Comparison of ENCODE assay signal across 9 cellular contexts in the genomic region with DNA sequence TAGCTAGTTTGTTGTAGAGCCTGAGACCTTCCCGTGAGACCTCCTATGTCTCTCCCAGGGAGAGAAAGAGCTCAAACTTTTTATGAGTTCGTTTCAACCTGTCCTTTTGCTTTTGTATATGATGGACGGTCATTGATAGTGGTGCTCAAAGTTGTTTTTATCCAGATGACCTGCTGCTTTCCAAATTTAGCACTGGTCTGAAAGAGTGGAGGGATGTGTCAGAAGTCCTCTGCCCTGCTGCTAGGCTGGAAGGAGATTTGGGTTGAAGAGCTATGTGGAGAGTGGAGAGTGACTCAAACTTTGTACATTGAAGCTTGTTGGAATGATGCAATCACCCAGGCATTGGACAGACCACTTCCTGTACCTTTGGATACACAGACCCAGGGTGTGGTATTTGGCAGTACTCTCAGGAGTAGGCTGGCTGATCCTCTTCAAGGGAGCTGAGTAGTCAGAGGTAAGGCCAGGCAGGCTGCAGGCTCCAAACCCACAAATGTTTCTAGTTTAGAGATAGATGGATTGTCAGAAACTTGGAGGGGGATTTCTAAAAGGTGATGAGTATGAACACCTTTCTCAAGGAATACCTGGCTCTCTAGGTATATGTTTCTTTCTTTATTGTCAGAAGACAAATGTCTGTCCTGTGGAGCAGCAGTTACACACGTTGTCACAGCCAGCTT. TPM values are rescaled to one million over a fixed set of nuclear protein-coding genes. Genes with fewer than 3 reads are reported as not detected.
DNase-seq lines count a peak whose midpoint lies in the region; ATAC-seq, FAIRE-seq and TF ChIP-seq lines count a peak whose summit lies in the region.
"Had no signal": no experiment of that assay in that cellular context is flagged by ENCODE, and none has a peak within 500 bp of the region (broad histone marks: within the 10 kb centered on the region; RNA-seq: fewer than 3 reads in every experiment).

No MANE protein-coding gene starts in this region.

- peak overlapping the region; percentile 93 for H3K27ac Mint-ChIP-seq in astrocyte (ENCODE audit: unreplicated experiment)
- H3K27ac Mint-ChIP-seq in osteocyte (ENCODE audit: unreplicated experiment): no peak overlapping the region

- H3K4me1 ChIP-seq in astrocyte (ENCODE audit: insufficient read depth, low read length) (peaks cover 12% of the 10 kb centered on the region), mucosa of descending colon (ENCODE audit: low read depth) (peaks cover 17% of the 10 kb centered on the region)

- intact Hi-C loops in mucosa of descending colon (cut with DNase I, micrococcal nuclease): no loop called here

- peak overlapping the region; percentile 78 for H3K4me2 ChIP-seq in astrocyte (ENCODE audit: low read length)

- peak; percentile 12 for DNase-seq in CMK (ENCODE audit: low read depth)
- peak; percentile 100 for DNase-seq in M059J (ENCODE audit: low read depth)
- peak; percentile 99 for DNase-seq in astrocyte (ENCODE audit: low read depth)
- DNase-seq in mucosa of descending colon: peak in 1 of 3 donors; percentile 78
- no peak for DNase-seq in activated CD8-positive, alpha-beta memory T cell treated with anti-CD3 and anti-CD28 coated beads, Interleukin-2, amount 50 U/mL, for 4 hours
- DNase-seq in osteocyte (ENCODE audit: extremely low spot score, unreplicated experiment): no peak
- no peak for DNase-seq in hypothalamus (lab: John Stamatoyannopoulos, UW)

- ATAC-seq in mucosa of descending colon (peak; percentile 96), GM18511 (IDR thresholded peaks at IDR 0.05; ENCODE audit: unreplicated experiment) (no peak)

- H3K4me1 Mint-ChIP-seq in astrocyte (ENCODE audit: low read depth, unreplicated experiment) (peaks cover 15% of the 10 kb centered on the region), osteocyte (ENCODE audit: unreplicated experiment) (peaks cover 8% of the 10 kb centered on the region)

- no peaks in the 10 kb centered on the region for H3K36me3 ChIP-seq in astrocyte (ENCODE audit: insufficient read depth, low read length)
- no peaks in the 10 kb centered on the region for H3K36me3 ChIP-seq in mucosa of descending colon (ENCODE audit: low read depth)

- H3K27me3 Mint-ChIP-seq in astrocyte (ENCODE audit: low read depth, unreplicated experiment) (no peaks in the 10 kb centered on the region), osteocyte (ENCODE audit: unreplicated experiment) (no peaks in the 10 kb centered on the region)

- H3K79me2 ChIP-seq in astrocyte (ENCODE audit: insufficient read depth, low read length): no peaks in the 10 kb centered on the region

- FAIRE-seq in astrocyte (lab: Jason Lieb, UNC): peak; percentile 98
- FAIRE-seq: H1 had no signal

- no peaks in the 10 kb centered on the region for H3K9me3 Mint-ChIP-seq in astrocyte (ENCODE audit: unreplicated experiment)
- no peaks in the 10 kb centered on the region for H3K9me3 Mint-ChIP-seq in osteocyte (ENCODE audit: unreplicated experiment)

- peak overlapping the region; percentile 63 for H3K27ac ChIP-seq in astrocyte (ENCODE audit: low read depth, low read length)

- H3K36me3 Mint-ChIP-seq in astrocyte (ENCODE audit: low read depth, unreplicated experiment) (no peaks in the 10 kb centered on the region), osteocyte (ENCODE audit: unreplicated experiment) (no peaks in the 10 kb centered on the region)

- TF ChIP-seq CTCF in astrocyte (IDR thresholded peaks at IDR 0.05; ENCODE audit: insufficient read depth, low read depth, low read length) (no peak), mucosa of descending colon (IDR thresholded peaks at IDR 0.05) (no peak), osteocyte (IDR thresholded peaks at IDR 0.05) (no peak)

- no peaks in the 10 kb centered on the region for H3K27me3 ChIP-seq in astrocyte (ENCODE audit: insufficient read depth, low read length)

- no peak overlapping the region for H2AFZ ChIP-seq in astrocyte (ENCODE audit: low read depth, low read length)

- H3K9ac ChIP-seq in astrocyte (ENCODE audit: low read length): peak overlapping the region; percentile 51

- peak overlapping the region; percentile 25 for H3K4me3 Mint-ChIP-seq in astrocyte (ENCODE audit: unreplicated experiment)
- no peak overlapping the region for H3K4me3 Mint-ChIP-seq in osteocyte (ENCODE audit: unreplicated experiment)

- H3K4me3 ChIP-seq in astrocyte (ENCODE audit: insufficient read depth, low read depth, low read length): no peak overlapping the region
- no peak overlapping the region for H3K4me3 ChIP-seq in mucosa of descending colon

- H3K9me3 ChIP-seq in astrocyte (ENCODE audit: insufficient read depth, low read depth, low read length): no peaks in the 10 kb centered on the region
- no peaks in the 10 kb centered on the region for H3K9me3 ChIP-seq in mucosa of descending colon

- no peaks in the 10 kb centered on the region for H4K20me1 ChIP-seq in astrocyte (ENCODE audit: insufficient read depth, low read length)

RNA-seq across cellular contexts. Expression of a gene that starts 49.4 kb away (rescaled TPM):
- total RNA-seq in M059J (2014; rRNA removed; shearing (Covaris generic)): 8.5 and 16.2 TPM in 2 replicates
- 37.2 and 41.8 TPM in 2 replicates for total RNA-seq in astrocyte
- total RNA-seq in mucosa of descending colon: 10 to 100 TPM; 64.9 to 85.9 (median 74.7) TPM
- total RNA-seq in osteocyte: 29.4 and 29.9 TPM in 2 replicates

Comparison
In these comparisons a context has a peak if more than half of its experiments do, and no peak if none do; other contexts are left out.
1. DNase-seq: peak in CMK (single experiment), M059J (single experiment) and astrocyte (single experiment); none in activated CD8-positive, alpha-beta memory T cell treated with anti-CD3 and anti-CD28 coated beads, Interleukin-2, amount 50 U/mL, for 4 hours (single experiment), osteocyte (single experiment) and hypothalamus (0 of 51).